Comparison of ENCODE assay signal across 25 cellular contexts in genomic region chr2:168064011-168064998, GRCh38.
DNase-seq lines count a peak whose midpoint lies in the region; ATAC-seq and TF ChIP-seq lines count a peak whose summit lies in the region.
"Had no signal": no experiment of that assay in that cellular context is flagged by ENCODE, and none has a peak within 500 bp of the region (broad histone marks: within the 10 kb centered on the region; RNA-seq: fewer than 3 reads in every experiment).

No MANE protein-coding gene starts in this region.

- H3K4me3 ChIP-seq in LNCaP clone FGC (ENCODE audit: low read depth, low read length), result no peak overlapping the region
- H3K4me3 ChIP-seq: BLaER1, ovary, skin epidermis, upper lobe of left lung had no signal

- no peak for TF ChIP-seq CTCF in LNCaP clone FGC (IDR thresholded peaks at IDR 0.05; ENCODE audit: control insufficient read depth, extremely low read depth, insufficient read depth)
- no peak for TF ChIP-seq CTCF in VCaP (conservative IDR thresholded peaks at IDR 0.05)

- DNase-seq in COLO829 (ENCODE audit: low spot score) (peak; percentile 20), LNCaP clone FGC (ENCODE audit: low read depth) (peak; percentile 59), kidney tubule cell (ENCODE audit: low spot score) (peak; percentile 32), C1 segment of cervical spinal cord (lab: John Stamatoyannopoulos, UW) (no peak)
- no peak for DNase-seq in activated CD4-positive, alpha-beta T cell treated with anti-CD3 and anti-CD28 coated beads, Interleukin-2, amount 10 ng/mL, durations not matched to agents 7 days and 5 days
- no peak for DNase-seq in activated T-helper 2 cell treated with anti-CD3 and anti-CD28 coated beads, Interferon-gamma antibody, Interleukin-2, Interleukin-4, amounts not matched to agents 10 μg/mL and 5 μg/mL and 100 μg/mL, durations not matched to agents 14 hours and 24 hours and 36 hours (ENCODE audit: low spot score)
- DNase-seq: ACHN; activated CD4-positive, alpha-beta T cell treated with anti-CD3 and anti-CD28 coated beads for 4 hours; activated gamma-delta T cell treated with Interleukin-2 at 50 U/mL for 16 hours; activated T-cell treated with anti-CD3 and anti-CD28 coated beads, Interleukin-2, amount 50 U/mL, for 1 hour; Caco-2; DMS79 treated with DMSO at 0.1 percent for 48 hours; hypothalamus; MV-4-11; natural killer cell; NCI-H1694 treated with DMSO at 0.1 percent for 48 hours; NCI-H526 treated with DMSO at 0.1 percent for 48 hours; ovary; retina; stimulated activated CD4-positive, alpha-beta T cell treated with anti-CD3 and anti-CD28 coated beads, Interleukin-1b, Interleukin-23, amount 100 ng/mL, for 48 hours; upper lobe of left lung had no signal

- H3K4me3 Mint-ChIP-seq in activated CD4-positive, alpha-beta T cell treated with anti-CD3 and anti-CD28 coated beads, Interleukin-2, amount 10 ng/mL, durations not matched to agents 7 days and 5 days, result no peak overlapping the region
- no peak overlapping the region for H3K4me3 Mint-ChIP-seq in activated T-helper 2 cell treated with anti-CD3 and anti-CD28 coated beads, Interferon-gamma antibody, Interleukin-2, Interleukin-4, amounts not matched to agents 10 μg/mL and 5 μg/mL and 100 μg/mL, durations not matched to agents 14 hours and 24 hours and 36 hours (ENCODE audit: low read depth)
- H3K4me3 Mint-ChIP-seq: natural killer cell had no signal

- H3K9me3 Mint-ChIP-seq in activated CD4-positive, alpha-beta T cell treated with anti-CD3 and anti-CD28 coated beads, Interleukin-2, amount 10 ng/mL, durations not matched to agents 7 days and 5 days, result no peaks in the 10 kb centered on the region
- H3K9me3 Mint-ChIP-seq in activated T-helper 2 cell treated with anti-CD3 and anti-CD28 coated beads, Interferon-gamma antibody, Interleukin-2, Interleukin-4, amounts not matched to agents 10 μg/mL and 5 μg/mL and 100 μg/mL, durations not matched to agents 14 hours and 24 hours and 36 hours, result no peaks in the 10 kb centered on the region
- H3K9me3 Mint-ChIP-seq: natural killer cell had no signal

- H3K27ac ChIP-seq in VCaP, result peak overlapping the region; percentile 75
- H3K27ac ChIP-seq: BLaER1, ovary, skin epidermis, upper lobe of left lung had no signal

- H3K27me3 Mint-ChIP-seq in activated CD4-positive, alpha-beta T cell treated with anti-CD3 and anti-CD28 coated beads, Interleukin-2, amount 10 ng/mL, durations not matched to agents 7 days and 5 days, result no peaks in the 10 kb centered on the region
- no peaks in the 10 kb centered on the region for H3K27me3 Mint-ChIP-seq in activated T-helper 2 cell treated with anti-CD3 and anti-CD28 coated beads, Interferon-gamma antibody, Interleukin-2, Interleukin-4, amounts not matched to agents 10 μg/mL and 5 μg/mL and 100 μg/mL, durations not matched to agents 14 hours and 24 hours and 36 hours (ENCODE audit: low read depth)

- peaks cover 20% of the 10 kb centered on the region for H3K36me3 Mint-ChIP-seq in activated CD4-positive, alpha-beta T cell treated with anti-CD3 and anti-CD28 coated beads, Interleukin-2, amount 10 ng/mL, durations not matched to agents 7 days and 5 days (ENCODE audit: low read depth)
- H3K36me3 Mint-ChIP-seq in activated T-helper 2 cell treated with anti-CD3 and anti-CD28 coated beads, Interferon-gamma antibody, Interleukin-2, Interleukin-4, amounts not matched to agents 10 μg/mL and 5 μg/mL and 100 μg/mL, durations not matched to agents 14 hours and 24 hours and 36 hours (ENCODE audit: low read depth), result peaks cover 49% of the 10 kb centered on the region
- H3K36me3 Mint-ChIP-seq: natural killer cell had no signal

- H3K27ac Mint-ChIP-seq in activated CD4-positive, alpha-beta T cell treated with anti-CD3 and anti-CD28 coated beads, Interleukin-2, amount 10 ng/mL, durations not matched to agents 7 days and 5 days, result no peak overlapping the region
- H3K27ac Mint-ChIP-seq in activated T-helper 2 cell treated with anti-CD3 and anti-CD28 coated beads, Interferon-gamma antibody, Interleukin-2, Interleukin-4, amounts not matched to agents 10 μg/mL and 5 μg/mL and 100 μg/mL, durations not matched to agents 14 hours and 24 hours and 36 hours, result no peak overlapping the region

- no peaks in the 10 kb centered on the region for H3K4me1 Mint-ChIP-seq in activated CD4-positive, alpha-beta T cell treated with anti-CD3 and anti-CD28 coated beads, Interleukin-2, amount 10 ng/mL, durations not matched to agents 7 days and 5 days
- H3K4me1 Mint-ChIP-seq in activated T-helper 2 cell treated with anti-CD3 and anti-CD28 coated beads, Interferon-gamma antibody, Interleukin-2, Interleukin-4, amounts not matched to agents 10 μg/mL and 5 μg/mL and 100 μg/mL, durations not matched to agents 14 hours and 24 hours and 36 hours (ENCODE audit: low read depth), result no peaks in the 10 kb centered on the region

- POLR2A ChIA-PET in activated CD4-positive, alpha-beta T cell treated with anti-CD3 and anti-CD28 coated beads, Interleukin-2, amount 10 ng/mL, durations not matched to agents 7 days and 5 days (lab: Charles Lee), result no interaction called here

- ATAC-seq in GM21381 (IDR thresholded peaks at IDR 0.05; ENCODE audit: unreplicated experiment), result no peak
- ATAC-seq: natural killer cell had no signal

- intact Hi-C loops in activated T-helper 2 cell treated with anti-CD3 and anti-CD28 coated beads, Interferon-gamma antibody, Interleukin-2, Interleukin-4, amounts not matched to agents 10 μg/mL and 5 μg/mL and 100 μg/mL, durations not matched to agents 14 hours and 24 hours and 36 hours (cut with micrococcal nuclease), result no loop called here

- CTCF ChIA-PET in activated CD4-positive, alpha-beta T cell treated with anti-CD3 and anti-CD28 coated beads, Interleukin-2, amount 10 ng/mL, durations not matched to agents 7 days and 5 days (lab: Charles Lee), result no interaction called here

Comparison
In these comparisons a context has a peak if more than half of its experiments do, and no peak if none do; other contexts are left out.
1. DNase-seq: peak in COLO829 (single experiment), LNCaP clone FGC (single experiment) and kidney tubule cell (single experiment); none in activated CD4-positive, alpha-beta T cell treated with anti-CD3 and anti-CD28 coated beads, Interleukin-2, amount 10 ng/mL, durations not matched to agents 7 days and 5 days (single experiment), activated T-helper 2 cell treated with anti-CD3 and anti-CD28 coated beads, Interferon-gamma antibody, Interleukin-2, Interleukin-4, amounts not matched to agents 10 μg/mL and 5 μg/mL and 100 μg/mL, durations not matched to agents 14 hours and 24 hours and 36 hours (single experiment) and C1 segment of cervical spinal cord (0 of 14).